ENCODE assay signal across 1 cellular context in genomic region chr1:167263344-167263743, GRCh38.
TF ChIP-seq lines count a peak whose summit lies in the region.

No MANE protein-coding gene starts in this region.

TF ChIP-seq in HepG2, 621 proteins besides CTCF, POLR2A, EP300 and RAD21:
- no peak for TF ChIP-seq ZNF441 (CRISPR knock-in tag; IDR thresholded peaks at IDR 0.05; ENCODE audit: borderline replicate concordance)
- TF ChIP-seq CHD4 (IDR thresholded peaks at IDR 0.05; ENCODE audit: borderline replicate concordance, low read length) = no peak
- no peak for TF ChIP-seq HDAC1 (CRISPR knock-in tag; IDR thresholded peaks at IDR 0.05)
- TF ChIP-seq DR1 (CRISPR knock-in tag; IDR thresholded peaks at IDR 0.05) = no peak
- no peak for TF ChIP-seq HIC2 (CRISPR knock-in tag; IDR thresholded peaks at IDR 0.05; ENCODE audit: low read depth)
- no peak for TF ChIP-seq IKZF4 (CRISPR knock-in tag; IDR thresholded peaks at IDR 0.05; ENCODE audit: borderline replicate concordance, low read depth, not compliant biosample characterization)
- no peak for TF ChIP-seq PRDM10 (CRISPR knock-in tag; IDR thresholded peaks at IDR 0.05; ENCODE audit: low read depth)
- TF ChIP-seq ZNF317 (CRISPR knock-in tag; IDR thresholded peaks at IDR 0.05) = no peak
- TF ChIP-seq PCBP2 (optimal IDR thresholded peaks at IDR 0.05; ENCODE audit: low read depth, low read length, poor library complexity, severe bottlenecking) = no peak
- no peak for TF ChIP-seq ZNF792 (CRISPR knock-in tag; IDR thresholded peaks at IDR 0.05)
- TF ChIP-seq HNF4G (IDR thresholded peaks at IDR 0.05; ENCODE audit: borderline replicate concordance, low read depth, low read length) = no peak
- no peak for TF ChIP-seq HNF4G (CRISPR knock-in tag; IDR thresholded peaks at IDR 0.05; ENCODE audit: borderline replicate concordance, low read depth)
- no peak for TF ChIP-seq TEAD2 (CRISPR knock-in tag; IDR thresholded peaks at IDR 0.05)
- TF ChIP-seq KDM2A (CRISPR knock-in tag; IDR thresholded peaks at IDR 0.05; ENCODE audit: borderline replicate concordance, low read depth) = no peak
- no peak for TF ChIP-seq HOMEZ (CRISPR knock-in tag; IDR thresholded peaks at IDR 0.05; ENCODE audit: low read depth)
- no peak for TF ChIP-seq RXRB (CRISPR knock-in tag; IDR thresholded peaks at IDR 0.05; ENCODE audit: borderline replicate concordance)
- no peak for TF ChIP-seq ZC3H4 (CRISPR knock-in tag; IDR thresholded peaks at IDR 0.05; ENCODE audit: borderline replicate concordance)
- TF ChIP-seq RFXANK (CRISPR knock-in tag; IDR thresholded peaks at IDR 0.05) = no peak
TF ChIP-seq in HepG2: peak in this region for 0.
